In genomic region chr7:5557920-5558401, GRCh38 we compare ENCODE assay signal across 8 cellular contexts. TPM values are rescaled to one million over a fixed set of nuclear protein-coding genes. Genes with fewer than 3 reads are reported as not detected.
DNase-seq lines count a peak whose midpoint lies in the region; ATAC-seq and TF ChIP-seq lines count a peak whose summit lies in the region.

No MANE protein-coding gene starts in this region.

- in situ Hi-C loops in mammary epithelial cell (cut with MboI; ENCODE audit: low sequenced_read_pairs in 2 of 2): no loop called here

- peaks cover 6% of the 10 kb centered on the region for H3K79me2 ChIP-seq in mammary epithelial cell (ENCODE audit: insufficient read depth, low read length)

- H3K4me3 Mint-ChIP-seq in memory B cell: peak overlapping the region; percentile 85

- no peaks in the 10 kb centered on the region for H3K27me3 Mint-ChIP-seq in memory B cell

- CTCF ChIA-PET in A673 (lab: Charles Lee): interaction anchor here (0.6 to 2.5 kb wide), 2 partner anchors 10 to 63 kb away, joined by 3 to 15 read pairs; no protein-coding TSS in a partner anchor
- CTCF ChIA-PET in mammary epithelial cell (lab: Charles Lee; ENCODE audit: low non-redundant PET): interaction anchor here (0.9 kb wide), 1 partner anchor 63 kb away, joined by 7 read pairs; no protein-coding TSS in a partner anchor

- no peak overlapping the region for H3K9ac ChIP-seq in mammary epithelial cell (ENCODE audit: insufficient read depth, low read length)

- dilution Hi-C loops in mammary epithelial cell (cut with HindIII; ENCODE audit: low sequenced_read_pairs): no loop called here

- DNase-seq in A673 (ENCODE audit: low spot score) (no peak), mammary epithelial cell (peak; percentile 41), memory B cell (ENCODE audit: low spot score in 2 of 2) (peak; percentile 21 to 38), tibial nerve (ENCODE audit: low spot score in 2 of 2) (peak; percentile 49 to 57), LoVo (ENCODE audit: low spot score) (no peak), iPS-NIHi11 (ENCODE audit: low spot score) (no peak)

- H3K4me1 ChIP-seq in A673 (ENCODE audit: insufficient read depth, low read length, poor library complexity, severe bottlenecking): peaks cover 10% of the 10 kb centered on the region
- H3K4me1 ChIP-seq in mammary epithelial cell (ENCODE audit: insufficient read depth, low read length): peaks cover 51% of the 10 kb centered on the region
- H3K4me1 ChIP-seq in tibial nerve: peaks cover 0 to 72% (median 41%) of the 10 kb centered on the region in 4 donors

- no peaks in the 10 kb centered on the region for H4K20me1 ChIP-seq in mammary epithelial cell (ENCODE audit: insufficient read depth, low read length)

- no peaks in the 10 kb centered on the region for H3K9me3 Mint-ChIP-seq in memory B cell

- H3K4me3 ChIP-seq in A673 (ENCODE audit: low read depth, low read length, poor library complexity, severe bottlenecking) (no peak overlapping the region), mammary epithelial cell (replicated peaks in 1 of 3; ENCODE audit: insufficient read depth in 1 of 3, low read depth in 2 of 3, low read length in 3 of 3) (no peak overlapping the region), tibial nerve (peak overlapping the region in 2 of 4 donors; percentile 25 to 74)

- TF ChIP-seq POLR2A in tibial nerve (IDR thresholded peaks at IDR 0.05): peak in 1 of 2 donors; percentile 46

- BruUV-seq in A673 (replicated peaks; lab: Mats Ljungman, UMichigan): no TSS peak
- BruUV-seq in mammary epithelial cell (replicated peaks; lab: Mats Ljungman, UMichigan): no TSS peak

- POLR2A ChIA-PET in A673 (lab: Charles Lee; ENCODE audit: low non-redundant PET): no interaction called here

- TF ChIP-seq CTCF in A673 (conservative IDR thresholded peaks at IDR 0.05; ENCODE audit: low read depth, low read length) (no peak), mammary epithelial cell (conservative IDR thresholded peaks at IDR 0.05 in 1 of 2, IDR thresholded peaks at IDR 0.05 in 1 of 2; ENCODE audit: extremely low read depth in 1 of 2, insufficient read depth in 1 of 2, low read depth in 1 of 2, low read length in 2 of 2) (no peak), tibial nerve (IDR thresholded peaks at IDR 0.05) (no peak)

- H3K27me3 ChIP-seq in A673 (replicated peaks; ENCODE audit: insufficient read depth, low read depth, low read length, poor library complexity) (no peaks in the 10 kb centered on the region), mammary epithelial cell (ENCODE audit: insufficient read depth, low read length) (no peaks in the 10 kb centered on the region), tibial nerve (no peaks in the 10 kb centered on the region)

- no peaks in the 10 kb centered on the region for H3K36me3 Mint-ChIP-seq in memory B cell

- 12% methylated on average over 6 of the region's 12 CpGs for WGBS in mammary epithelial cell (ENCODE audit: low coverage, missing lambda C conversion rate)
- 0 to 10% methylated on average over 1 to 12 of the region's 12 CpGs for WGBS in tibial nerve, 2 donors

- H3K27ac Mint-ChIP-seq in memory B cell: peak overlapping the region; percentile 97

- intact Hi-C loops in A673 (cut with micrococcal nuclease; ENCODE audit: unreplicated experiment): no loop called here
- intact Hi-C loops in mammary epithelial cell (cut with micrococcal nuclease): loop anchor here (1.0 kb wide), 1 partner anchor 162 kb away; no protein-coding TSS in a partner anchor

- peak overlapping the region; percentile 75 for H3K4me2 ChIP-seq in mammary epithelial cell (ENCODE audit: insufficient read depth, low read depth, low read length)

- H3K27ac ChIP-seq in A673 (ENCODE audit: low read depth, low read length, poor library complexity, severe bottlenecking) (peak overlapping the region; percentile 51), KOPT-K1 (ENCODE audit: low read depth, low read length, poor library complexity, severe bottlenecking) (peak overlapping the region; percentile 37), mammary epithelial cell (ENCODE audit: insufficient read depth, low read depth, low read length) (peak overlapping the region; percentile 19), tibial nerve (peak overlapping the region; percentile 97 to 100 (median 98))

- TF ChIP-seq EP300 in tibial nerve (IDR thresholded peaks at IDR 0.05): peak in 1 of 2 donors; percentile 70

- H3K36me3 ChIP-seq in A673 (ENCODE audit: insufficient read depth, low read length, poor library complexity, severe bottlenecking) (no peaks in the 10 kb centered on the region), KOPT-K1 (ENCODE audit: insufficient read depth, low read length) (no peaks in the 10 kb centered on the region), mammary epithelial cell (ENCODE audit: insufficient read depth, low read length) (no peaks in the 10 kb centered on the region), tibial nerve (no peaks in the 10 kb centered on the region)

- ATAC-seq in GM18868 (IDR thresholded peaks at IDR 0.05; ENCODE audit: unreplicated experiment) (peak; percentile 35), memory B cell (ENCODE audit: low read depth) (peak; percentile 40)

- H2AFZ ChIP-seq in mammary epithelial cell (ENCODE audit: low read depth, low read length): peak overlapping the region; percentile 74

- H3K9me3 ChIP-seq in A673 (ENCODE audit: low read depth, low read length, poor library complexity, severe bottlenecking) (no peaks in the 10 kb centered on the region), KOPT-K1 (ENCODE audit: insufficient read depth, low read length, poor library complexity, severe bottlenecking) (no peaks in the 10 kb centered on the region), mammary epithelial cell (replicated peaks; ENCODE audit: insufficient read depth, low read length) (no peaks in the 10 kb centered on the region), tibial nerve (no peaks in the 10 kb centered on the region)

- peaks cover 34% of the 10 kb centered on the region for H3K4me1 Mint-ChIP-seq in memory B cell

RNA-seq across cellular contexts. Expression of gene ACTB, which starts 27.6 kb away (rescaled TPM):
- 3,928 and 4,273 TPM in 2 replicates for total RNA-seq in A673 (2021)
- 1,000 to 10,000 TPM; 6,894 to 7,221 TPM for total RNA-seq in mammary epithelial cell
- 6,356 TPM for polyA plus RNA-seq in mammary epithelial cell
- 14,859 TPM for polyA minus RNA-seq in mammary epithelial cell
- 1,000 to 10,000 TPM; 2,341 to 3,557 (median 2,894) TPM for total RNA-seq in tibial nerve

RNA-seq across cellular contexts. Expression of gene FSCN1, which starts 34.7 kb away (rescaled TPM):
- total RNA-seq in A673 (2021) (475 and 479 TPM in 2 replicates), mammary epithelial cell (100 to 1,000 TPM; 303 to 480 TPM), tibial nerve (100 to 1,000 TPM in 3 of 4 donors, 10 to 100 TPM in 1; 88.8 to 197 (median 145) TPM)
- polyA plus RNA-seq in mammary epithelial cell: 365 TPM
- polyA minus RNA-seq in mammary epithelial cell: 201 TPM

RNA-seq across cellular contexts. Expression of gene FBXL18, which starts 44.4 kb away (rescaled TPM):
- 18.4 and 18.9 TPM in 2 replicates for total RNA-seq in A673 (2021)
- total RNA-seq in mammary epithelial cell: 10 to 100 TPM; 16.5 to 24.8 TPM
- polyA plus RNA-seq in mammary epithelial cell: 11.4 TPM
- 15.5 TPM for polyA minus RNA-seq in mammary epithelial cell
- total RNA-seq in tibial nerve: 10 to 100 TPM in 1 of 4 donors, 1 to 10 TPM in 3; 7.0 to 10.5 (median 8.2) TPM

Comparison
In these comparisons a context has a peak if more than half of its experiments do, and no peak if none do; other contexts are left out.
1. DNase-seq: peak in mammary epithelial cell (single experiment), memory B cell (2 of 2) and tibial nerve (2 of 2); none in A673 (single experiment), LoVo (single experiment) and iPS-NIHi11 (single experiment).
2. H3K27ac ChIP-seq: peak in every context shown above with its lines; median percentile 98 in tibial nerve; 51 in A673; 37 in KOPT-K1; 19 in mammary epithelial cell.